Comparison of ENCODE assay signal across 7 cellular contexts in genomic region chr18:15028037-15028436, GRCh38.
DNase-seq lines count a peak whose midpoint lies in the region; ATAC-seq and TF ChIP-seq lines count a peak whose summit lies in the region.
"Not testable (repeated sequence)": the region's sequence is repeated elsewhere in the genome, so short reads cannot be mapped to it uniquely, and the experiment has no call there.

No MANE protein-coding gene starts in this region.

- H3K9ac ChIP-seq in DND-41 (ENCODE audit: low read depth, low read length); Karpas-422 (ENCODE audit: low read length); OCI-LY1 (ENCODE audit: low read length): not testable (repeated sequence)

- H3K27ac ChIP-seq in DND-41 (ENCODE audit: low read length); Karpas-422 (ENCODE audit: low read length); OCI-LY1 (ENCODE audit: low read depth, low read length, poor library complexity, severe bottlenecking); dorsolateral prefrontal cortex; heart right ventricle; osteoblast (ENCODE audit: low read depth, low read length): not testable (repeated sequence)

- not testable (repeated sequence) for H3K79me2 ChIP-seq in DND-41 (ENCODE audit: insufficient read depth, low read length); Karpas-422 (ENCODE audit: low read length); OCI-LY1 (ENCODE audit: insufficient read depth, low read length); osteoblast (ENCODE audit: insufficient read depth, low read length)

- TF ChIP-seq CTCF in DND-41 (IDR thresholded peaks at IDR 0.05; ENCODE audit: borderline replicate concordance, extremely low read depth, low read length, poor library complexity, severe bottlenecking) = peak; percentile 23
- peak; percentile 19; the same call in 1 of the 2 replicates for TF ChIP-seq CTCF in OCI-LY1 (IDR thresholded peaks at IDR 0.05; ENCODE audit: low read length)
- peak in 55 of 56 donors; percentile 26 to 76 (median 53) for TF ChIP-seq CTCF in dorsolateral prefrontal cortex (IDR thresholded peaks at IDR 0.05 in 54 of 56, conservative IDR thresholded peaks at IDR 0.05 in 2 of 56; ENCODE audit: low read depth in 1 of 56, partially characterized antibody in 56 of 56)
- peak in 5 of 9 donors; percentile 12 to 41 (median 23) for TF ChIP-seq CTCF in heart right ventricle (IDR thresholded peaks at IDR 0.05)
- peak; percentile 25 for TF ChIP-seq CTCF in osteoblast (IDR thresholded peaks at IDR 0.05; ENCODE audit: extremely low read depth, low read depth, low read length)

- H2AFZ ChIP-seq in DND-41 (ENCODE audit: low read depth, low read length); Karpas-422 (ENCODE audit: low read length); OCI-LY1 (ENCODE audit: low read length); osteoblast (ENCODE audit: low read length): not testable (repeated sequence)

- H3K9me3 ChIP-seq in DND-41 (ENCODE audit: insufficient read depth, low read length, severe bottlenecking); Karpas-422 (ENCODE audit: low read length); OCI-LY1 (ENCODE audit: low read length); heart right ventricle; osteoblast (ENCODE audit: low read depth, low read length): not testable (repeated sequence)

- ATAC-seq in DND-41 (ENCODE audit: insufficient read depth, low read depth) (peak; percentile 78), heart right ventricle (peak in 1 of 8 donors; percentile 19)

- H3K9me2 ChIP-seq in Karpas-422 (replicated peaks; ENCODE audit: insufficient read depth, low read length); OCI-LY1 (ENCODE audit: low read depth, low read length): not testable (repeated sequence)

- WGBS in heart right ventricle, 2 donors = 4 to 14% methylated on average over 4 of the region's 4 CpGs

- DNase-seq in DND-41; dorsolateral prefrontal cortex; heart right ventricle; osteoblast (ENCODE audit: insufficient read length, low spot score, missing footprints): not testable (repeated sequence)
- peak; percentile 48 for DNase-seq in Karpas-422
- DNase-seq in SK-MEL-5 (ENCODE audit: low read depth, low spot score) = peak; percentile 21

- in situ Hi-C loops in SK-MEL-5 (cut with HindIII; ENCODE audit: low pct_unique_long_range_greater_than_20kb, low sequenced_read_pairs) = not testable (repeated sequence)

- intact Hi-C loops in dorsolateral prefrontal cortex (cut with DNase I); heart right ventricle (cut with DNase I): not testable (repeated sequence)

- not testable (repeated sequence) for H3F3A ChIP-seq in OCI-LY1 (ENCODE audit: insufficient read depth, low read length)

- H3K4me3 ChIP-seq in DND-41 (ENCODE audit: low read depth in 1 of 2, low read length in 2 of 2); Karpas-422 (ENCODE audit: low read length); OCI-LY1 (ENCODE audit: low read depth, low read length, poor library complexity, severe bottlenecking); heart right ventricle; osteoblast (ENCODE audit: insufficient read depth, low read length): not testable (repeated sequence)
- peak overlapping the region in 3 of 59 donors; percentile 17 to 46 (median 30) for H3K4me3 ChIP-seq in dorsolateral prefrontal cortex

- H3K36me3 ChIP-seq in DND-41 (ENCODE audit: insufficient read depth, low read length); Karpas-422 (ENCODE audit: insufficient read depth, low read length); OCI-LY1 (ENCODE audit: insufficient read depth, low read length); heart right ventricle; osteoblast (ENCODE audit: insufficient read depth, low read length): not testable (repeated sequence)

- not testable (repeated sequence) for H3K4me2 ChIP-seq in DND-41 (ENCODE audit: insufficient read depth, low read length); Karpas-422 (ENCODE audit: low read depth, low read length, poor library complexity, severe bottlenecking); OCI-LY1 (ENCODE audit: low read length); osteoblast (ENCODE audit: insufficient read depth, low read length)

- H3K4me1 ChIP-seq in DND-41 (ENCODE audit: insufficient read depth, low read length); Karpas-422 (ENCODE audit: low read length); OCI-LY1 (ENCODE audit: insufficient read depth, low read length, severe bottlenecking); heart right ventricle; osteoblast (ENCODE audit: insufficient read depth, low read length): not testable (repeated sequence)

- H4K20me1 ChIP-seq in DND-41 (ENCODE audit: insufficient read depth, low read length); Karpas-422 (ENCODE audit: insufficient read depth, low read depth, low read length); OCI-LY1 (ENCODE audit: insufficient read depth, low read length); osteoblast (ENCODE audit: insufficient read depth, low read length): not testable (repeated sequence)

- H3K27me3 ChIP-seq in DND-41 (ENCODE audit: insufficient read depth, low read length, poor library complexity); Karpas-422 (ENCODE audit: low read length); OCI-LY1 (ENCODE audit: insufficient read depth, low read length); dorsolateral prefrontal cortex; heart right ventricle; osteoblast (ENCODE audit: insufficient read depth, low read length): not testable (repeated sequence)
